21 cellular contexts compared by ENCODE assay signal in the genomic region with DNA sequence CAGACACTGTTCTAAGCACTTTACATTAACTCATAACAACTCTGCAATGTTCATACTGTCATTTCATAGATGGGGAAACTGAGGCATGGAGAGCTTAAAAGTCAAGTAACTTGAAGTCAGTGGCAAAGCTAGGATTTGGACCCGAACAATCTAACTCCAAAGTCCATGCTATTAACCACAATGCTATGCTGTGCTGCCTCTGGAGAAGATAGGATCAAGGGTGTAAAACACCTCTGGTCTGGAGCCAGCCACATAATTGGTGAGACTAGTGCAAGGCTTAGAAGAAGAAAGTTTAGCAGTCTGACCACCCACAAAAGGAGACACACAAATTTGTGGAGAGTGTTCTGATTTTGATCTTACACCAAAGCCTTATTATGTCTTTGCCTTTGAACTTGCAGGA.
"Had no signal": no experiment of that assay in that cellular context is flagged by ENCODE, and none has a peak within 500 bp of the region (broad histone marks: within the 10 kb centered on the region; RNA-seq: fewer than 3 reads in every experiment).

No MANE protein-coding gene starts in this region.

- H3K27me3 ChIP-seq: SJSA1 had no signal

- H3K36me3 ChIP-seq: SJSA1 had no signal

- FAIRE-seq: RCC 7860 had no signal

- H3K4me3 ChIP-seq: SJSA1, SK-N-MC had no signal

- H3K27ac ChIP-seq: SJSA1, SK-N-MC had no signal

- H3K4me1 ChIP-seq: SJSA1 had no signal

- DNase-seq: Karpas-422, KG1, MM.1S, NCI-H1092 treated with DMSO at 0.1 percent for 48 hours, NCI-H1436, NCI-H187, NCI-H2029, NCI-H2081 treated with DMSO at 0.1 percent for 48 hours, NCI-H2171, NCI-H226, NCI-H446, NCI-H510A, NCI-H524 treated with DMSO at 0.1 percent for 48 hours, NCI-H69, NCI-H774, Right ventricle myocardium superior, RPMI8226, SIG-M5 had no signal
